In genomic region chr2:170500104-170500503, GRCh38 we compare ENCODE assay signal across 26 cellular contexts.
"Had no signal": no experiment of that assay in that cellular context is flagged by ENCODE, and none has a peak within 500 bp of the region (broad histone marks: within the 10 kb centered on the region; RNA-seq: fewer than 3 reads in every experiment).

No MANE protein-coding gene starts in this region.

- H3K27ac ChIP-seq: brain microvascular endothelial cell, coronary artery, heart right ventricle, WERI-Rb-1 had no signal

- H3K4me3 ChIP-seq: coronary artery, dorsolateral prefrontal cortex, heart right ventricle had no signal

- H3K36me3 ChIP-seq: brain microvascular endothelial cell, heart right ventricle, WERI-Rb-1 had no signal

- FAIRE-seq: astrocyte, bronchial epithelial cell, frontal cortex had no signal

- H3K27me3 ChIP-seq: brain microvascular endothelial cell had no signal

- ATAC-seq: activated CD4-positive, CD25-positive, alpha-beta regulatory T cell treated with anti-CD3 and anti-CD28 coated beads, Interleukin-2, amount 50 U/mL, for 24 hours; activated CD8-positive, alpha-beta T cell treated with anti-CD3 and anti-CD28 coated beads for 36 hours; activated T-cell treated with anti-CD3 and anti-CD28 coated beads, Interleukin-2, amount 50 U/mL, for 4 hours; activated T-helper 17 cell treated with anti-CD3 and anti-CD28 coated beads, Interleukin-2, amount 50 U/mL, for 72 hours; esophagus mucosa; T-helper 17 cell had no signal

- DNase-seq: activated B cell treated with CpG ODN at 0.5 μM for 24 hours; activated CD4-positive, alpha-beta T cell treated with anti-CD3 and anti-CD28 coated beads for 48 hours; activated CD4-positive, alpha-beta T cell treated with anti-CD3 and anti-CD28 coated beads, Interleukin-2, amount 50 U/mL, for 1 hour; activated CD4-positive, alpha-beta T cell treated with anti-CD3 and anti-CD28 coated beads, Interleukin-2, amount 50 U/mL, for 48 hours; activated CD8-positive, alpha-beta memory T cell treated with anti-CD3 and anti-CD28 coated beads for 24 hours; activated CD8-positive, alpha-beta T cell treated with anti-CD3 and anti-CD28 coated beads for 36 hours; activated effector memory CD4-positive, alpha-beta T cell treated with Interleukin-2 at 50 U/mL for 16 hours; activated gamma-delta T cell treated with Interleukin-2 at 50 U/mL for 16 hours; activated naive CD4-positive, alpha-beta T cell treated with anti-CD3 and anti-CD28 coated beads, Interleukin-2, amount 50 U/mL, for 16 hours; activated naive CD4-positive, alpha-beta T cell treated with Interleukin-2 at 50 U/mL for 16 hours; activated T-cell treated with anti-CD3 and anti-CD28 coated beads, Interleukin-2, amount 50 U/mL, for 4 hours; amniotic stem cell; brain microvascular endothelial cell; effector memory CD4-positive, alpha-beta T cell; T-helper 17 cell; T1000; WERI-Rb-1 had no signal
